In genomic region chr19:19224852-19225494, GRCh38 we compare ENCODE assay signal across 8 cellular contexts. TPM values are rescaled to one million over a fixed set of nuclear protein-coding genes. Genes with fewer than 3 reads are reported as not detected.
DNase-seq lines count a peak whose midpoint lies in the region; ATAC-seq and TF ChIP-seq lines count a peak whose summit lies in the region.

No MANE protein-coding gene starts in this region.

- H3K4me2 ChIP-seq in H9 (ENCODE audit: insufficient read depth, insufficient read length, low read length) = peak overlapping the region; percentile 44

- no peak overlapping the region for H3K4ac ChIP-seq in H9 (ENCODE audit: low read depth, low read length)

- no peak overlapping the region for H2BK5ac ChIP-seq in H9 (ENCODE audit: insufficient read length, low read length)

- H4K5ac ChIP-seq in H9 (ENCODE audit: insufficient read length, low read depth, low read length) = no peak overlapping the region

- H2BK120ac ChIP-seq in H9 (ENCODE audit: low read depth, low read length, poor library complexity, severe bottlenecking) = no peak overlapping the region

- H4K8ac ChIP-seq in H9 (replicated peaks; ENCODE audit: insufficient read length, low read depth, low read length) = no peak overlapping the region

- H2BK20ac ChIP-seq in H9 (ENCODE audit: low read depth, low read length, poor library complexity, severe bottlenecking) = no peak overlapping the region

- H3K4me1 Mint-ChIP-seq in H9 = peaks cover 0 to 3% of the 10 kb centered on the region in 2 experiments; a peak in 1 of 4 replicates
- peaks cover 0 to 9% of the 10 kb centered on the region in 2 donors for H3K4me1 Mint-ChIP-seq in natural killer cell treated with Interleukin-12 subunit alpha and Interleukin-12 subunit beta and Interleukin-15 and Interleukin-18, amount 100 ng/mL, for 72 hours (ENCODE audit: low read depth in 2 of 2)
- no peaks in the 10 kb centered on the region for H3K4me1 Mint-ChIP-seq in stimulated activated naive CD8-positive, alpha-beta T cell treated with anti-CD3 and anti-CD28 coated beads, Interleukin-15, Interleukin-2, amounts not matched to agents 100 ng/mL and 50 ng/mL, for 24 hours (ENCODE audit: low read depth)

- DNase-seq in AG08396 (ENCODE audit: low spot score) (peak; percentile 89), H9 (peak; percentile 94), NCI-H774 (lab: John Stamatoyannopoulos, UW) (peak; percentile 73), Ammon's horn (ENCODE audit: low spot score) (no peak)
- peak; percentile 78 for DNase-seq in activated CD8-positive, alpha-beta memory T cell treated with anti-CD3 and anti-CD28 coated beads, Interleukin-2, amount 50 U/mL, for 4 hours
- peak; percentile 79 for DNase-seq in natural killer cell treated with Interleukin-12 subunit alpha and Interleukin-12 subunit beta and Interleukin-15 and Interleukin-18, amount 100 ng/mL, for 72 hours (ENCODE audit: low spot score)

- H3K4me3 ChIP-seq in esophagus (ENCODE audit: low read depth in 1 of 2, low read length in 2 of 2) = peak overlapping the region; percentile 40 to 41

- no peak overlapping the region for H2AK5ac ChIP-seq in H9 (ENCODE audit: insufficient read length, low read length)

- peaks cover 87% of the 10 kb centered on the region for H3K27me3 Mint-ChIP-seq in H9 (ENCODE audit: low read depth)
- H3K27me3 Mint-ChIP-seq in natural killer cell treated with Interleukin-12 subunit alpha and Interleukin-12 subunit beta and Interleukin-15 and Interleukin-18, amount 100 ng/mL, for 72 hours = peaks cover 0 to 9% of the 10 kb centered on the region in 2 donors
- H3K27me3 Mint-ChIP-seq in stimulated activated naive CD8-positive, alpha-beta T cell treated with anti-CD3 and anti-CD28 coated beads, Interleukin-15, Interleukin-2, amounts not matched to agents 100 ng/mL and 50 ng/mL, for 24 hours = peaks cover 22% of the 10 kb centered on the region

- H3K27ac Mint-ChIP-seq in H9 = no peak overlapping the region
- no peak overlapping the region for H3K27ac Mint-ChIP-seq in natural killer cell treated with Interleukin-12 subunit alpha and Interleukin-12 subunit beta and Interleukin-15 and Interleukin-18, amount 100 ng/mL, for 72 hours
- H3K27ac Mint-ChIP-seq in stimulated activated naive CD8-positive, alpha-beta T cell treated with anti-CD3 and anti-CD28 coated beads, Interleukin-15, Interleukin-2, amounts not matched to agents 100 ng/mL and 50 ng/mL, for 24 hours = no peak overlapping the region

- H3K27me3 ChIP-seq in H9 (ENCODE audit: insufficient read depth, low read length) = peaks cover 4% of the 10 kb centered on the region; the same call in 1 of the 2 replicates
- no peaks in the 10 kb centered on the region for H3K27me3 ChIP-seq in esophagus (ENCODE audit: control insufficient read depth in 1 of 2, insufficient read depth in 2 of 2, low read length in 2 of 2)

- H3K36me3 ChIP-seq in esophagus (ENCODE audit: control insufficient read depth in 2 of 2, insufficient read depth in 2 of 2, low read length in 1 of 2) = no peaks in the 10 kb centered on the region

- H3K4me1 ChIP-seq in H9 (ENCODE audit: insufficient read depth, low read length) = no peaks in the 10 kb centered on the region
- peaks cover 0 to 5% of the 10 kb centered on the region in 2 donors for H3K4me1 ChIP-seq in esophagus (ENCODE audit: control insufficient read depth in 2 of 2, insufficient read depth in 2 of 2, low read length in 1 of 2)

- H3K9me3 ChIP-seq in H9 (ENCODE audit: control insufficient read depth, low read depth, low read length) (no peaks in the 10 kb centered on the region), esophagus (ENCODE audit: control insufficient read depth in 2 of 2, insufficient read depth in 1 of 2, low read depth in 1 of 2, low read length in 1 of 2) (no peaks in the 10 kb centered on the region)

- peak overlapping the region; percentile 21; the same call in 1 of the 2 replicates for H3K14ac ChIP-seq in H9 (ENCODE audit: insufficient read depth, low read length)

- no peak overlapping the region for H3K9ac ChIP-seq in H9 (ENCODE audit: extremely low read depth, insufficient read length, low read length)

- peak overlapping the region; percentile 58 to 78 for H3K4me3 Mint-ChIP-seq in H9
- peak overlapping the region; percentile 70 for H3K4me3 Mint-ChIP-seq in natural killer cell treated with Interleukin-12 subunit alpha and Interleukin-12 subunit beta and Interleukin-15 and Interleukin-18, amount 100 ng/mL, for 72 hours
- peak overlapping the region; percentile 62 for H3K4me3 Mint-ChIP-seq in stimulated activated naive CD8-positive, alpha-beta T cell treated with anti-CD3 and anti-CD28 coated beads, Interleukin-15, Interleukin-2, amounts not matched to agents 100 ng/mL and 50 ng/mL, for 24 hours

- no peaks in the 10 kb centered on the region for H3K79me1 ChIP-seq in H9 (ENCODE audit: insufficient read depth, low read depth, low read length, poor library complexity, severe bottlenecking)

- no peak overlapping the region for H3K56ac ChIP-seq in H9 (ENCODE audit: insufficient read length, low read depth, low read length)

- peaks cover 0 to 9% of the 10 kb centered on the region in 2 experiments; a peak in 3 of 5 replicates for H3K9me3 Mint-ChIP-seq in H9
- H3K9me3 Mint-ChIP-seq in natural killer cell treated with Interleukin-12 subunit alpha and Interleukin-12 subunit beta and Interleukin-15 and Interleukin-18, amount 100 ng/mL, for 72 hours = no peaks in the 10 kb centered on the region
- H3K9me3 Mint-ChIP-seq in stimulated activated naive CD8-positive, alpha-beta T cell treated with anti-CD3 and anti-CD28 coated beads, Interleukin-15, Interleukin-2, amounts not matched to agents 100 ng/mL and 50 ng/mL, for 24 hours = no peaks in the 10 kb centered on the region

- TF ChIP-seq CTCF in H9 (conservative IDR thresholded peaks at IDR 0.05) = peak; percentile 91

- H3K18ac ChIP-seq in H9 (ENCODE audit: insufficient read length, low read depth, low read length) = no peak overlapping the region

- no peak overlapping the region for H3K27ac ChIP-seq in H9 (ENCODE audit: insufficient read length, low read depth, low read length)
- H3K27ac ChIP-seq in esophagus (ENCODE audit: low read depth in 2 of 2, low read length in 1 of 2) = no peak overlapping the region

- no CpG with 5 or more reads among the region's 59 CpGs for WGBS in H9 (ENCODE audit: extremely low coverage, insufficient read length, low lambda C conversion rate)
- 1 to 2% methylated on average over 47 to 59 of the region's 59 CpGs for WGBS in esophagus, 2 donors

- ATAC-seq in natural killer cell treated with Interleukin-12 subunit alpha and Interleukin-12 subunit beta and Interleukin-15 and Interleukin-18, amount 100 ng/mL, for 72 hours = peak; percentile 86 to 90

- H4K91ac ChIP-seq in H9 (ENCODE audit: insufficient read length, low read depth, low read length) = no peak overlapping the region

- H3K79me2 ChIP-seq in H9 (ENCODE audit: insufficient read depth, low read length) = no peaks in the 10 kb centered on the region

- H3K23me2 ChIP-seq in H9 (ENCODE audit: insufficient read length, low read depth, low read length, poor library complexity, severe bottlenecking) = no peaks in the 10 kb centered on the region

- H4K20me1 ChIP-seq in H9 (ENCODE audit: control insufficient read depth, insufficient read depth, insufficient read length) = no peaks in the 10 kb centered on the region

- H3K36me3 Mint-ChIP-seq in H9 (ENCODE audit: insufficient read depth in 1 of 3, low read depth in 3 of 3) = no peaks in the 10 kb centered on the region
- H3K36me3 Mint-ChIP-seq in natural killer cell treated with Interleukin-12 subunit alpha and Interleukin-12 subunit beta and Interleukin-15 and Interleukin-18, amount 100 ng/mL, for 72 hours = no peaks in the 10 kb centered on the region
- H3K36me3 Mint-ChIP-seq in stimulated activated naive CD8-positive, alpha-beta T cell treated with anti-CD3 and anti-CD28 coated beads, Interleukin-15, Interleukin-2, amounts not matched to agents 100 ng/mL and 50 ng/mL, for 24 hours (ENCODE audit: low read depth) = no peaks in the 10 kb centered on the region

- no peak overlapping the region for H2BK15ac ChIP-seq in H9 (ENCODE audit: low read depth, low read length)

- H3K23ac ChIP-seq in H9 (ENCODE audit: insufficient read length, low read depth, low read length) = no peak overlapping the region

- no peak overlapping the region for H3T11ph ChIP-seq in H9 (ENCODE audit: low read length)

- no peak overlapping the region for H2AFZ ChIP-seq in H9 (ENCODE audit: low read length)

- H2BK12ac ChIP-seq in H9 (ENCODE audit: insufficient read length, low read depth, low read length) = no peak overlapping the region

RNA-seq across cellular contexts. Expression of gene NCAN, which starts 13.2 kb away (rescaled TPM):
- 1.5 and 1.6 TPM in 2 replicates for total RNA-seq in H9 (2021)
- under 1 TPM; 0.01 to 0.02 TPM for polyA plus RNA-seq in esophagus
- not detected for total RNA-seq in natural killer cell treated with Interleukin-12 subunit alpha and Interleukin-12 subunit beta and Interleukin-15 and Interleukin-18, amount 100 ng/mL, for 72 hours

RNA-seq across cellular contexts. Expression of gene NR2C2AP, which starts 21.8 kb away (rescaled TPM):
- 30.7 and 31.7 TPM in 2 replicates for total RNA-seq in H9 (2021)
- polyA plus RNA-seq in esophagus = 10 to 100 TPM; 20.1 to 21.9 TPM
- 10 to 100 TPM; 34.0 to 71.0 TPM for total RNA-seq in natural killer cell treated with Interleukin-12 subunit alpha and Interleukin-12 subunit beta and Interleukin-15 and Interleukin-18, amount 100 ng/mL, for 72 hours

RNA-seq across cellular contexts. Expression of gene RFXANK, which starts 32.9 kb away (rescaled TPM):
- total RNA-seq in H9 (2021) = 78.9 and 81.8 TPM in 2 replicates
- polyA plus RNA-seq in esophagus = 10 to 100 TPM; 73.6 to 94.1 TPM
- total RNA-seq in natural killer cell treated with Interleukin-12 subunit alpha and Interleukin-12 subunit beta and Interleukin-15 and Interleukin-18, amount 100 ng/mL, for 72 hours = 100 to 1,000 TPM in 1 of 2 donors, 10 to 100 TPM in 1; 45.2 to 107 TPM

RNA-seq across cellular contexts. Expression of gene BORCS8, which starts 33.0 kb away (rescaled TPM):
- 20.4 and 21.7 TPM in 2 replicates for total RNA-seq in H9 (2021)
- polyA plus RNA-seq in esophagus = 10 to 100 TPM; 18.3 to 22.8 TPM
- 10 to 100 TPM; 47.2 to 64.5 TPM for total RNA-seq in natural killer cell treated with Interleukin-12 subunit alpha and Interleukin-12 subunit beta and Interleukin-15 and Interleukin-18, amount 100 ng/mL, for 72 hours

RNA-seq across cellular contexts. Expression of gene TM6SF2, which starts 48.1 kb away (rescaled TPM):
- 3.2 and 3.5 TPM in 2 replicates for total RNA-seq in H9 (2021)
- under 1 TPM; 0.04 to 0.20 TPM for polyA plus RNA-seq in esophagus
- under 1 TPM in 1 of 2 donors, not detected in 1; 0.14 TPM for total RNA-seq in natural killer cell treated with Interleukin-12 subunit alpha and Interleukin-12 subunit beta and Interleukin-15 and Interleukin-18, amount 100 ng/mL, for 72 hours
